Comparison of ENCODE assay signal across 17 cellular contexts in the genomic region with DNA sequence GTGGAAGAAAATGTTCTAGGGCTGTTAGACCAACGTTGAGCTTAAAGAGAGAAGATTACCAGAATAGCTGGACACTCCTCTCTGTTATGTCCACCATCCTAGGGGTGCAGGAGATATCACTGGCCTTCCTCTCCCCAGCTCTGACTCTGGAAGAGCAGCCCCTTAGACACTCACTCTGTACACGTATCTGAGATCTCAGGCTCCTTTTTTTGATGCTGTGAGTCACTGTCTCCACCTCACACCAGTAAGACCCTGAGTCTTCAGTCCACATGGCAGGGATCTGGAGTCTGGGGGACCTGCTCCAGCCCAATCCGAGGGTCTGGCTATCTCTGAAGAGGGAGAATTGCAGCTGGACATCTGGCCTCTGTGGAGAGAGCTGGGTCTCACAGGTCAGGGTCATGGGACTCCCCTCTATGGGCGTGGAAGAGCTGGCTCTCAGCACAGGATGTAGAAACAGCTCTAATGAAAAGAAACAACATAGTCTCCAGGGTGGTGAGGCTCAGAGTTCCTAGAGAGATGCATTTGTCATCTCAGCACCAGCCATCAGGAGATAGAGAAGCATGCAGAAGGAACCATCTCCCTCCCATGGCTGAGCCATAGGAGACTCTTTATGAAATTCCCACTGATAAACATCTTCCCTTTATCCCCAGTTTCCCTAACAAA. TPM values are rescaled to one million over a fixed set of nuclear protein-coding genes. Genes with fewer than 3 reads are reported as not detected.
DNase-seq lines count a peak whose midpoint lies in the region; ATAC-seq and TF ChIP-seq lines count a peak whose summit lies in the region.
"Had no signal": no experiment of that assay in that cellular context is flagged by ENCODE, and none has a peak within 500 bp of the region (broad histone marks: within the 10 kb centered on the region; RNA-seq: fewer than 3 reads in every experiment).

No MANE protein-coding gene starts in this region.

- no peak for DNase-seq in activated T-cell treated with anti-CD3 and anti-CD28 coated beads, Interleukin-2, amount 50 U/mL, for 24 hours
- DNase-seq in activated T-cell treated with anti-CD3 and anti-CD28 coated beads, Interleukin-2, amount 50 U/mL, for 1 hour: no peak
- peak in 1 of 3 experiments; percentile 26 for DNase-seq in effector memory CD8-positive, alpha-beta T cell
- no peak for DNase-seq in GM23338 (ENCODE audit: low spot score)
- DNase-seq in RPMI8226: no peak
- DNase-seq in thyroid gland: no peak
- DNase-seq: DMS79, NCI-H187 treated with DMSO at 0.1 percent for 48 hours, NCI-H446, NCI-H748 treated with DMSO at 0.1 percent for 48 hours, SHP77 treated with DMSO at 0.1 percent for 48 hours had no signal

- no peaks in the 10 kb centered on the region for H3K36me3 Mint-ChIP-seq in activated T-cell treated with anti-CD3 and anti-CD28 coated beads, Interleukin-2, amount 50 U/mL, for 24 hours (ENCODE audit: low read depth)
- peaks cover 18% of the 10 kb centered on the region for H3K36me3 Mint-ChIP-seq in effector memory CD8-positive, alpha-beta T cell (ENCODE audit: insufficient read depth)
- peaks cover 78% of the 10 kb centered on the region for H3K36me3 Mint-ChIP-seq in stimulated activated memory B cell treated with anti-CD40 and anti-IgM and Interleukin-4, amounts not matched to agents 10 μg/mL and 1 μg/mL and 100 μg/mL, for 72 hours
- no peaks in the 10 kb centered on the region for H3K36me3 Mint-ChIP-seq in GM23338 (ENCODE audit: low read depth)
- H3K36me3 Mint-ChIP-seq: CD14-positive monocyte had no signal

- no peak overlapping the region for H3K4me3 Mint-ChIP-seq in activated T-cell treated with anti-CD3 and anti-CD28 coated beads, Interleukin-2, amount 50 U/mL, for 24 hours
- H3K4me3 Mint-ChIP-seq in effector memory CD8-positive, alpha-beta T cell: peak overlapping the region; percentile 65 to 83
- peak overlapping the region; percentile 92 for H3K4me3 Mint-ChIP-seq in stimulated activated memory B cell treated with anti-CD40 and anti-IgM and Interleukin-4, amounts not matched to agents 10 μg/mL and 1 μg/mL and 100 μg/mL, for 72 hours
- H3K4me3 Mint-ChIP-seq in GM23338: no peak overlapping the region

- no peak for TF ChIP-seq POLR2A in thyroid gland (IDR thresholded peaks at IDR 0.05)

- H3K4me1 ChIP-seq in OCI-LY1 (ENCODE audit: insufficient read depth, low read length, severe bottlenecking) (peaks cover 98% of the 10 kb centered on the region), GM23338 (ENCODE audit: insufficient read depth) (no peaks in the 10 kb centered on the region), thyroid gland (no peaks in the 10 kb centered on the region)
- H3K4me1 ChIP-seq: A549 had no signal

- H4K20me1 ChIP-seq in OCI-LY1 (ENCODE audit: insufficient read depth, low read length) (no peaks in the 10 kb centered on the region), GM23338 (replicated peaks; ENCODE audit: insufficient read depth) (no peaks in the 10 kb centered on the region)

- no peaks in the 10 kb centered on the region for H3K9me2 ChIP-seq in OCI-LY1 (ENCODE audit: low read depth, low read length)
- peaks cover 3% of the 10 kb centered on the region; the same call in 1 of the 2 replicates for H3K9me2 ChIP-seq in GM23338 (ENCODE audit: insufficient read depth)

- H3K27me3 Mint-ChIP-seq in activated T-cell treated with anti-CD3 and anti-CD28 coated beads, Interleukin-2, amount 50 U/mL, for 24 hours: peaks cover 29% of the 10 kb centered on the region
- H3K27me3 Mint-ChIP-seq in effector memory CD8-positive, alpha-beta T cell: peaks cover 0 to 9% of the 10 kb centered on the region in 2 donors
- no peaks in the 10 kb centered on the region for H3K27me3 Mint-ChIP-seq in stimulated activated memory B cell treated with anti-CD40 and anti-IgM and Interleukin-4, amounts not matched to agents 10 μg/mL and 1 μg/mL and 100 μg/mL, for 72 hours
- H3K27me3 Mint-ChIP-seq in GM23338 (ENCODE audit: insufficient read depth, low read depth, poor library complexity): peaks cover 1% of the 10 kb centered on the region

- H3K36me3 ChIP-seq in OCI-LY1 (ENCODE audit: insufficient read depth, low read length) (peaks cover 77% of the 10 kb centered on the region), GM23338 (ENCODE audit: insufficient read depth) (no peaks in the 10 kb centered on the region), thyroid gland (no peaks in the 10 kb centered on the region)

- WGBS in thyroid gland, 2 donors: 60 to 63% methylated on average over 4 of the region's 4 CpGs

- ATAC-seq in effector memory CD8-positive, alpha-beta T cell (replicated peaks): peak; percentile 23
- ATAC-seq in stimulated activated memory B cell treated with anti-CD40 and anti-IgM and Interleukin-4, amounts not matched to agents 10 μg/mL and 1 μg/mL and 100 μg/mL, for 72 hours: no peak
- no peak for ATAC-seq in GM23338
- ATAC-seq: A549, HCT116 had no signal

- TF ChIP-seq CTCF in OCI-LY1 (IDR thresholded peaks at IDR 0.05; ENCODE audit: low read length): no peak
- no peak for TF ChIP-seq CTCF in GM23338 (conservative IDR thresholded peaks at IDR 0.05; ENCODE audit: low read depth in 2 of 2)
- no peak for TF ChIP-seq CTCF in thyroid gland (IDR thresholded peaks at IDR 0.05)

- H3K9me3 ChIP-seq in OCI-LY1 (ENCODE audit: low read length) (no peaks in the 10 kb centered on the region), thyroid gland (no peaks in the 10 kb centered on the region)
- H3K9me3 ChIP-seq: A549 had no signal

- H3K4me3 ChIP-seq in OCI-LY1 (ENCODE audit: low read depth, low read length, poor library complexity, severe bottlenecking) (peak overlapping the region; percentile 66), GM23338 (no peak overlapping the region), thyroid gland (replicated peaks in 1 of 3) (no peak overlapping the region)
- H3K4me3 ChIP-seq: A549 had no signal

- H3K27me3 ChIP-seq in OCI-LY1 (ENCODE audit: insufficient read depth, low read length) (no peaks in the 10 kb centered on the region), GM23338 (ENCODE audit: insufficient read depth) (no peaks in the 10 kb centered on the region), thyroid gland (no peaks in the 10 kb centered on the region)

- H3F3A ChIP-seq in OCI-LY1 (ENCODE audit: insufficient read depth, low read length) (no peaks in the 10 kb centered on the region), GM23338 (replicated peaks; ENCODE audit: low read depth) (no peaks in the 10 kb centered on the region)

- H3K4me2 ChIP-seq in OCI-LY1 (ENCODE audit: low read length) (peak overlapping the region; percentile 87), GM23338 (no peak overlapping the region)
- H3K4me2 ChIP-seq: A549 had no signal

- H3K27ac ChIP-seq in OCI-LY1 (ENCODE audit: low read depth, low read length, poor library complexity, severe bottlenecking) (peak overlapping the region; percentile 90), GM23338 (ENCODE audit: low read depth) (no peak overlapping the region), thyroid gland (no peak overlapping the region)
- H3K27ac ChIP-seq: A549 had no signal

- no peaks in the 10 kb centered on the region for H3K9me3 Mint-ChIP-seq in activated T-cell treated with anti-CD3 and anti-CD28 coated beads, Interleukin-2, amount 50 U/mL, for 24 hours
- no peaks in the 10 kb centered on the region for H3K9me3 Mint-ChIP-seq in effector memory CD8-positive, alpha-beta T cell
- no peaks in the 10 kb centered on the region for H3K9me3 Mint-ChIP-seq in stimulated activated memory B cell treated with anti-CD40 and anti-IgM and Interleukin-4, amounts not matched to agents 10 μg/mL and 1 μg/mL and 100 μg/mL, for 72 hours
- H3K9me3 Mint-ChIP-seq in GM23338: no peaks in the 10 kb centered on the region; the same call in 2 of the 3 replicates
- H3K9me3 Mint-ChIP-seq: CD14-positive monocyte had no signal

- H2AFZ ChIP-seq in OCI-LY1 (ENCODE audit: low read length): no peak overlapping the region
- H2AFZ ChIP-seq in GM23338: no peak overlapping the region

- intact Hi-C loops in thyroid gland (cut with DNase I): loop anchor here (10.0 kb wide), 1 partner anchor 112 kb away; no protein-coding TSS in a partner anchor

- peak overlapping the region; percentile 55 for H3K27ac Mint-ChIP-seq in activated T-cell treated with anti-CD3 and anti-CD28 coated beads, Interleukin-2, amount 50 U/mL, for 24 hours
- H3K27ac Mint-ChIP-seq in effector memory CD8-positive, alpha-beta T cell: peak overlapping the region; percentile 84 to 91
- H3K27ac Mint-ChIP-seq in stimulated activated memory B cell treated with anti-CD40 and anti-IgM and Interleukin-4, amounts not matched to agents 10 μg/mL and 1 μg/mL and 100 μg/mL, for 72 hours: peak overlapping the region; percentile 94
- H3K27ac Mint-ChIP-seq in GM23338: no peak overlapping the region

- H3K4me1 Mint-ChIP-seq in activated T-cell treated with anti-CD3 and anti-CD28 coated beads, Interleukin-2, amount 50 U/mL, for 24 hours (ENCODE audit: low read depth): peaks cover 8% of the 10 kb centered on the region
- peaks cover 58 to 82% of the 10 kb centered on the region in 2 donors for H3K4me1 Mint-ChIP-seq in effector memory CD8-positive, alpha-beta T cell (ENCODE audit: low read depth in 2 of 2)
- peaks cover 90% of the 10 kb centered on the region for H3K4me1 Mint-ChIP-seq in stimulated activated memory B cell treated with anti-CD40 and anti-IgM and Interleukin-4, amounts not matched to agents 10 μg/mL and 1 μg/mL and 100 μg/mL, for 72 hours
- H3K4me1 Mint-ChIP-seq in GM23338: peaks cover 12% of the 10 kb centered on the region

- peak overlapping the region; percentile 85; the same call in 1 of the 2 replicates for H3K9ac ChIP-seq in OCI-LY1 (ENCODE audit: low read length)

- H3K79me2 ChIP-seq in OCI-LY1 (ENCODE audit: insufficient read depth, low read length) (peaks cover 7% of the 10 kb centered on the region), GM23338 (replicated peaks; ENCODE audit: insufficient read depth) (no peaks in the 10 kb centered on the region)

TF ChIP-seq in GM23338, 12 proteins besides CTCF, POLR2A, EP300 and RAD21 (continues in another document):
- TF ChIP-seq ZNF114 (CRISPR knock-in tag; IDR thresholded peaks at IDR 0.05) (no peak), POLR2AphosphoS5 (IDR thresholded peaks at IDR 0.05; ENCODE audit: low read depth) (no peak), ZNF331 (CRISPR knock-in tag; IDR thresholded peaks at IDR 0.05; ENCODE audit: low read depth) (no peak)
- TF ChIP-seq, protein P1, sequence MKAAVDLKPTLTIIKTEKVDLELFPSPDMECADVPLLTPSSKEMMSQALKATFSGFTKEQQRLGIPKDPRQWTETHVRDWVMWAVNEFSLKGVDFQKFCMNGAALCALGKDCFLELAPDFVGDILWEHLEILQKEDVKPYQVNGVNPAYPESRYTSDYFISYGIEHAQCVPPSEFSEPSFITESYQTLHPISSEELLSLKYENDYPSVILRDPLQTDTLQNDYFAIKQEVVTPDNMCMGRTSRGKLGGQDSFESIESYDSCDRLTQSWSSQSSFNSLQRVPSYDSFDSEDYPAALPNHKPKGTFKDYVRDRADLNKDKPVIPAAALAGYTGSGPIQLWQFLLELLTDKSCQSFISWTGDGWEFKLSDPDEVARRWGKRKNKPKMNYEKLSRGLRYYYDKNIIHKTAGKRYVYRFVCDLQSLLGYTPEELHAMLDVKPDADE (IDR thresholded peaks at IDR 0.05): no peak

RNA-seq across cellular contexts. Expression of gene FCRL3, which starts 3.5 kb away (rescaled TPM):
- not detected in 2 replicates for total RNA-seq in GM23338 (2014; rRNA removed; shearing (Covaris generic))
- not detected in 2 replicates for polyA plus RNA-seq in GM23338 (2016; fragmentation: Nextera tagmentation; extraction: Ambion mirVana)
- total RNA-seq in thyroid gland: under 1 TPM in 2 of 4 donors, not detected in 2; 0.13 to 0.20 TPM
- total RNA-seq: MCF 10A had no signal

Comparison
In these comparisons a context has a peak if more than half of its experiments do, and no peak if none do; other contexts are left out.
1. H3K4me3 Mint-ChIP-seq: peak in effector memory CD8-positive, alpha-beta T cell (2 of 2) and stimulated activated memory B cell treated with anti-CD40 and anti-IgM and Interleukin-4, amounts not matched to agents 10 μg/mL and 1 μg/mL and 100 μg/mL, for 72 hours (single experiment); none in activated T-cell treated with anti-CD3 and anti-CD28 coated beads, Interleukin-2, amount 50 U/mL, for 24 hours (single experiment) and GM23338 (single experiment).